Comparison of ENCODE assay signal across 13 cellular contexts in the genomic region with DNA sequence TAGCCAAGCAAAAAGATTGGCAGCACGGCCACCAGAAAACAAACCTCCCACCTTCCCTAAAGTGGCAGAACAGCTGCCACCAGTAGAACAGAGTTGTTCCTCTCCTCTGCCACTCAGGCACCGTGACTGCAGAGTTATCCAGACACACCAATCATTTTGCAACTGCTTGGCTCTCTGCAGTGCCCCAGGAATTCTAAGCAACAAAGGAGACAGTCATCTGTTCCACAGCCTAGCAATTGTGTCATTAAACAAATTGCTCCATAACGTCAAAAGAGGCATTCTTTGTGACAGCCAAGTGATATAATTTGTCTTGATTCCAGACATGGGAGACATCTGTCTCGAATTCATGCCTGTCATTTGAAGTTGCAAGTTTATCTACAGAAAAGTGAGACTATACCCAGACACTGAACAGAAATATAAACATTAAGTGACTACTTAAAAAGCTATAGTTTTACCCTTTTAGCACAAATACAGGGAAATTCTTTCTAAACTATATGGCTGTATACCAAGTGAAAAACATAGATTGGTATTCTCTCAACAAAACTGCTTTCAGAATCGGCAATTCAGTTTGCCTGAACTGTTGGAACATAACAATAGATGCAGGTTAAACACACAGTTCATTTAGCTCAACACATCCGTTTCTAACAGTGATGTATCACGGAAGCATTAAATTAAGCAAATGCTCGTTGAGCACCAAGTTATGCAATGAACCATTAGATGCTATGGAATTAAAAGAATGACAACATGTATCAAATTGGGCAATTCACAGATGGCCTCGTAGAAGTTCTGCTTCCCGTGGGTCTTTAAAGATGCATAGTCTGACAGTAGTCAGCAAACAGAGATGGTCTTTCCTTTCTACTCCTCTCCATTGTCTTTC.
A peak's percentile ranks its signal among the peaks of the same experiment; 100 is the strongest.
DNase-seq lines count a peak whose midpoint lies in the region; ATAC-seq and TF ChIP-seq lines count a peak whose summit lies in the region.
"Had no signal": no experiment of that assay in that cellular context is flagged by ENCODE, and none has a peak within 500 bp of the region (broad histone marks: within the 10 kb centered on the region; RNA-seq: fewer than 3 reads in every experiment).

No MANE protein-coding gene starts in this region.

- no peak for TF ChIP-seq CTCF in A673 (conservative IDR thresholded peaks at IDR 0.05; ENCODE audit: low read depth, low read length)

- no peaks in the 10 kb centered on the region for H3K27me3 ChIP-seq in A673 (replicated peaks; ENCODE audit: insufficient read depth, low read depth, low read length, poor library complexity)

- ATAC-seq in GM21390 (IDR thresholded peaks at IDR 0.05; ENCODE audit: unreplicated experiment), result no peak
- no peak for ATAC-seq in GM18519 (IDR thresholded peaks at IDR 0.05; ENCODE audit: low FRiP score, unreplicated experiment)
- ATAC-seq: activated T-cell treated with anti-CD3 and anti-CD28 coated beads, Interleukin-2, amount 50 U/mL, for 72 hours; SK-N-SH treated with all-trans-retinoic acid at 6 μM for 48 hours had no signal

- H3K4me3 ChIP-seq in A673 (ENCODE audit: low read depth, low read length, poor library complexity, severe bottlenecking), result no peak overlapping the region
- H3K4me3 ChIP-seq: stomach had no signal

- in situ Hi-C loops in SK-MEL-5 (cut with HindIII; ENCODE audit: low pct_unique_long_range_greater_than_20kb, low sequenced_read_pairs), result no loop called here

- peaks cover 18% of the 10 kb centered on the region for H3K4me1 ChIP-seq in A673 (ENCODE audit: insufficient read depth, low read length, poor library complexity, severe bottlenecking)
- H3K4me1 ChIP-seq: stomach had no signal

- CTCF ChIA-PET in A673 (lab: Charles Lee), result no interaction called here

- no TSS peak for BruUV-seq in A673 (replicated peaks; lab: Mats Ljungman, UMichigan)

- H3K27ac ChIP-seq in A673 (ENCODE audit: low read depth, low read length, poor library complexity, severe bottlenecking), result no peak overlapping the region
- H3K27ac ChIP-seq: stomach had no signal

- POLR2A ChIA-PET in A673 (lab: Charles Lee; ENCODE audit: low non-redundant PET), result no interaction called here

- no peaks in the 10 kb centered on the region for H3K36me3 ChIP-seq in A673 (ENCODE audit: insufficient read depth, low read length, poor library complexity, severe bottlenecking)
- H3K36me3 ChIP-seq: stomach had no signal

- intact Hi-C loops in A673 (cut with micrococcal nuclease; ENCODE audit: unreplicated experiment), result loop anchor here (2.0 kb wide), 2 partner anchors 315 to 1027 kb away; no protein-coding TSS in a partner anchor

- H3K9me3 ChIP-seq in A673 (ENCODE audit: low read depth, low read length, poor library complexity, severe bottlenecking), result no peaks in the 10 kb centered on the region
- H3K9me3 ChIP-seq: stomach had no signal

- peak; percentile 78 for DNase-seq in A673 (ENCODE audit: low spot score)
- DNase-seq in NCI-H1436 treated with DMSO at 0.1 percent for 48 hours (lab: John Stamatoyannopoulos, UW), result peak; percentile 63
- DNase-seq in SK-MEL-5 (ENCODE audit: low read depth, low spot score), result peak; percentile 81
- DNase-seq in islet precursor cell, result peak; percentile 93
- DNase-seq in erythroblast (lab: John Stamatoyannopoulos, UW), result no peak
- DNase-seq in NCI-H2196 (lab: John Stamatoyannopoulos, UW; ENCODE audit: unreplicated experiment), result no peak
- DNase-seq: activated T-cell treated with anti-CD3 and anti-CD28 coated beads, Interleukin-2, amount 50 U/mL, for 72 hours; NCI-H2029 treated with DMSO at 0.1 percent for 48 hours; stimulated activated CD4-positive, alpha-beta T cell treated with anti-CD3 and anti-CD28 coated beads, Interleukin-2, amount 100 ng/mL, for 24 hours; stomach had no signal

- TF ChIP-seq POLR2A in erythroblast (IDR thresholded peaks at IDR 0.05; ENCODE audit: low read length), result no peak

Comparison
In these comparisons a context has a peak if more than half of its experiments do, and no peak if none do; other contexts are left out.
1. DNase-seq: peak in A673 (single experiment), NCI-H1436 treated with DMSO at 0.1 percent for 48 hours (single experiment), SK-MEL-5 (single experiment) and islet precursor cell (single experiment); none in erythroblast (0 of 2) and NCI-H2196 (single experiment).